In genomic region chr5:81142108-81142507, GRCh38 we compare ENCODE assay signal across 29 cellular contexts.
"Had no signal": no experiment of that assay in that cellular context is flagged by ENCODE, and none has a peak within 500 bp of the region (broad histone marks: within the 10 kb centered on the region; RNA-seq: fewer than 3 reads in every experiment).

No MANE protein-coding gene starts in this region.

- H3K4me1 ChIP-seq: neural progenitor cell, right lobe of liver, spleen, suprapubic skin, transverse colon, uterus had no signal

- H3K4me3 ChIP-seq: neural progenitor cell, ovary, psoas muscle, right lobe of liver, skin epidermis, smooth muscle cell, spleen, suprapubic skin, testis, tibial artery, transverse colon, upper lobe of right lung, uterus had no signal

- H3K9ac ChIP-seq: neural progenitor cell, parathyroid adenoma had no signal

- H3K27me3 ChIP-seq: neural progenitor cell, ovary, right lobe of liver, spleen, suprapubic skin, testis, transverse colon, upper lobe of right lung, uterus had no signal

- H2AFZ ChIP-seq: neural progenitor cell, parathyroid adenoma had no signal

- H3K4me2 ChIP-seq: neural progenitor cell, smooth muscle cell had no signal

- H3K9me3 ChIP-seq: ovary, psoas muscle, right lobe of liver, spleen, suprapubic skin, testis, tibial artery, transverse colon, upper lobe of right lung, uterus had no signal

- H3K27ac ChIP-seq: neural progenitor cell, ovary, parathyroid adenoma, psoas muscle, right lobe of liver, skin epidermis, spleen, suprapubic skin, testis, tibial artery, transverse colon, upper lobe of right lung, uterus had no signal

- ATAC-seq: naive thymus-derived CD8-positive, alpha-beta T cell; natural killer cell treated with Interleukin-12 subunit alpha and Interleukin-12 subunit beta and Interleukin-15 and Interleukin-18, amount 100 ng/mL, for 72 hours; psoas muscle; right cardiac atrium; right lobe of liver; stimulated activated memory B cell treated with anti-CD40 and anti-IgM and Interleukin-4, amounts not matched to agents 10 μg/mL and 1 μg/mL and 100 μg/mL, for 72 hours; stimulated activated naive CD8-positive, alpha-beta T cell treated with anti-CD3 and anti-CD28 coated beads, Interleukin-15, amount 100 ng/mL, for 72 hours; stimulated activated naive CD8-positive, alpha-beta T cell treated with anti-CD3 and anti-CD28 coated beads, Interleukin-15, Interleukin-2, amounts not matched to agents 100 U/mL and 50 U/mL, for 24 hours; upper lobe of right lung had no signal

- H3K79me2 ChIP-seq: parathyroid adenoma had no signal

- H3K36me3 ChIP-seq: neural progenitor cell, ovary, right lobe of liver, spleen, suprapubic skin, tibial artery, transverse colon, upper lobe of right lung, uterus had no signal

- DNase-seq: naive thymus-derived CD8-positive, alpha-beta T cell; occipital lobe; ovary; posterior cingulate gyrus; psoas muscle; right lobe of liver; spleen; stimulated activated CD4-positive, alpha-beta T cell treated with anti-CD3 and anti-CD28 coated beads, Interleukin-12 subunit alpha, Interleukin-12 subunit beta, amount 100 ng/mL, for 4 hours; stimulated activated CD4-positive, alpha-beta T cell treated with anti-CD3 and anti-CD28 coated beads, Interleukin-1b, Interleukin-23, amount 100 ng/mL, for 48 hours; stimulated activated CD4-positive, alpha-beta T cell treated with anti-CD3 and anti-CD28 coated beads, Interleukin-4, amount 100 ng/mL, for 1 hour; stimulated activated CD4-positive, alpha-beta T cell treated with anti-CD3 and anti-CD28 coated beads, Interleukin-4, amount 100 ng/mL, for 4 hours; stimulated activated CD8-positive, alpha-beta memory T cell treated with anti-CD3 and anti-CD28 coated beads, Interleukin-4, amount 100 ng/mL, for 48 hours; stimulated activated naive CD4-positive, alpha-beta T cell; stimulated activated naive CD8-positive, alpha-beta T cell treated with anti-CD3 and anti-CD28 coated beads, Interleukin-15, amount 100 ng/mL, for 72 hours; stimulated activated naive CD8-positive, alpha-beta T cell treated with anti-CD3 and anti-CD28 coated beads, Interleukin-15, Interleukin-2, amounts not matched to agents 100 U/mL and 50 U/mL, for 24 hours; substantia nigra; tibial artery; transverse colon; upper lobe of right lung; uterus had no signal
